ENCODE assay signal across 8 cellular contexts in the genomic region with DNA sequence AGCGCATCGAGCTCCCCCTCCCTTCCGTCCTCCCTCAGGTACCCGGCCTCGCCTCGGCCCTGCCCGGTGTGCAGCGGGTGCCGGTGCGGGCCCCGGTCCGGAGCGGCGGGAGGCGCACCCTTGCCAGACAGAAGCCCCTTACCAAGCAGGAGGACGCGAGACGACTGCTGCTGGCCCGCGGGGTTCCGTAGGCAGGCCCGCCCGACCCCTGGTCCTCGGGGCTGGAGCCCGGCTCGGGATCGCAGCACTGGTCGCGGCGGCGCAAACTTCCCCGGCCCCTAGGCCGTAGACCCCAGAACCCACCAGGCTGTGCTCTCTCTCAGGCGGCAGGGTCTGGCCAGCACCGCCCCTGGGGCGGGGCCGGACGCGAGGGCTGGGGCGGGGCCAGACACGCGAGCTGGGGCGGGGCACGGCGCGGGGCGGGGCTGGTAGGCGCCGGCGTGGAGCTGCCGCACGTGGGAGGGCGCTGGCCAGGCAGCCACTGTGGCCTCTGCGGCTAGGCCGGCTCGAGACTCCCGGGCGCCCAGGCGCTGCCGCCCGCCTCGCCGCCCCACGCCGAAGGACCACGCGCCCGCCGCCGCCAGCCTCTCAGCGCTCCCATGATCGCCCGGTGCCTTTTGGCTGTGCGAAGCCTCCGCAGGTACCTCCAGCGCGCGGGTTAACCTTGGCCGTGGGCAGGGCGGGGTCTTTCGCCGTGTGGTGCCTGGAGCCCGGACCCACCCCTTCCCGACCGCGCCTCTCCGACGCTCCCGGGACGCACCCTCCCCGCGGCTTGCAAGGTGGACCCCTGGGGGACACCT. TPM values are rescaled to one million over a fixed set of nuclear protein-coding genes. Genes with fewer than 3 reads are reported as not detected.
A peak's percentile ranks its signal among the peaks of the same experiment; 100 is the strongest.
DNase-seq lines count a peak whose midpoint lies in the region; ATAC-seq and FAIRE-seq lines count a peak whose summit lies in the region.

NLN (plus strand) TSS at position 431 of the 800 bp plus-strand sequence; CDS start at position 600, 169 bp downstream.
A gene with protein sequence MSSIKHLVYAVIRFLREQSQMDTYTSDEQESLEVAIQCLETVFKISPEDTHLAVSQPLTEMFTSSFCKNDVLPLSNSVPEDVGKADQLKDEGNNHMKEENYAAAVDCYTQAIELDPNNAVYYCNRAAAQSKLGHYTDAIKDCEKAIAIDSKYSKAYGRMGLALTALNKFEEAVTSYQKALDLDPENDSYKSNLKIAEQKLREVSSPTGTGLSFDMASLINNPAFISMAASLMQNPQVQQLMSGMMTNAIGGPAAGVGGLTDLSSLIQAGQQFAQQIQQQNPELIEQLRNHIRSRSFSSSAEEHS (minus strand): TSS at position 335 of the 800 bp plus-strand sequence. CDS start 1,302 bp downstream, outside the sequence.

- H3K36me3 Mint-ChIP-seq in activated T-helper 17 cell treated with anti-CD3 and anti-CD28 coated beads, Interleukin-2, amount 50 U/mL, for 72 hours (ENCODE audit: low read depth): no peaks in the 10 kb centered on the region
- no peaks in the 10 kb centered on the region for H3K36me3 Mint-ChIP-seq in natural killer cell treated with Interleukin-12 subunit alpha and Interleukin-12 subunit beta and Interleukin-15 and Interleukin-18, amount 100 ng/mL, for 72 hours

- H3K9me3 Mint-ChIP-seq in activated T-helper 17 cell treated with anti-CD3 and anti-CD28 coated beads, Interleukin-2, amount 50 U/mL, for 72 hours: no peaks in the 10 kb centered on the region
- no peaks in the 10 kb centered on the region for H3K9me3 Mint-ChIP-seq in natural killer cell treated with Interleukin-12 subunit alpha and Interleukin-12 subunit beta and Interleukin-15 and Interleukin-18, amount 100 ng/mL, for 72 hours

- DNase-seq in DMS114 treated with DMSO at 0.1 percent for 48 hours (lab: John Stamatoyannopoulos, UW; ENCODE audit: unreplicated experiment) (peak; percentile 15), RCC 7860 (ENCODE audit: low spot score) (peak; percentile 34), fibroblast of peridontal ligament (ENCODE audit: extremely low read depth) (peak; percentile 54)
- DNase-seq in natural killer cell treated with Interleukin-12 subunit alpha and Interleukin-12 subunit beta and Interleukin-15 and Interleukin-18, amount 100 ng/mL, for 72 hours (ENCODE audit: low spot score): peak; percentile 90
- DNase-seq in stimulated activated naive CD8-positive, alpha-beta T cell treated with anti-CD3 and anti-CD28 coated beads, Interleukin-15, Interleukin-2, amounts not matched to agents 100 U/mL and 50 U/mL, for 24 hours: peak; percentile 91

- H3K27me3 ChIP-seq in HUES64 (ENCODE audit: insufficient read depth, low read length): no peaks in the 10 kb centered on the region

- FAIRE-seq in RCC 7860 (lab: Jason Lieb, UNC): no peak

- peaks cover 15% of the 10 kb centered on the region for H3K36me3 ChIP-seq in HUES64 (ENCODE audit: insufficient read depth, low read length)

- peaks cover 9% of the 10 kb centered on the region for H3K4me1 Mint-ChIP-seq in activated T-helper 17 cell treated with anti-CD3 and anti-CD28 coated beads, Interleukin-2, amount 50 U/mL, for 72 hours
- peaks cover 14 to 15% of the 10 kb centered on the region in 2 donors for H3K4me1 Mint-ChIP-seq in natural killer cell treated with Interleukin-12 subunit alpha and Interleukin-12 subunit beta and Interleukin-15 and Interleukin-18, amount 100 ng/mL, for 72 hours (ENCODE audit: low read depth in 2 of 2)

- H3K4me1 ChIP-seq in HUES64 (ENCODE audit: insufficient read depth, low read length): peaks cover 15% of the 10 kb centered on the region

- peak within 1 kb of the TSS; percentile 68 for H3K27ac ChIP-seq in HUES64 (ENCODE audit: low read depth, low read length)

- peak within 1 kb of the TSS; percentile 80 for H3K4me3 ChIP-seq in HUES64 (ENCODE audit: low read length)

- ATAC-seq in GM21423 (IDR thresholded peaks at IDR 0.05; ENCODE audit: unreplicated experiment): peak; percentile 87
- ATAC-seq in activated T-helper 17 cell treated with anti-CD3 and anti-CD28 coated beads, Interleukin-2, amount 50 U/mL, for 72 hours (replicated peaks): peak; percentile 96
- ATAC-seq in natural killer cell treated with Interleukin-12 subunit alpha and Interleukin-12 subunit beta and Interleukin-15 and Interleukin-18, amount 100 ng/mL, for 72 hours: peak; percentile 100
- peak; percentile 98 for ATAC-seq in stimulated activated naive CD8-positive, alpha-beta T cell treated with anti-CD3 and anti-CD28 coated beads, Interleukin-15, Interleukin-2, amounts not matched to agents 100 U/mL and 50 U/mL, for 24 hours

- no peaks in the 10 kb centered on the region for H3K27me3 Mint-ChIP-seq in activated T-helper 17 cell treated with anti-CD3 and anti-CD28 coated beads, Interleukin-2, amount 50 U/mL, for 72 hours
- H3K27me3 Mint-ChIP-seq in natural killer cell treated with Interleukin-12 subunit alpha and Interleukin-12 subunit beta and Interleukin-15 and Interleukin-18, amount 100 ng/mL, for 72 hours: peaks cover 7 to 9% of the 10 kb centered on the region in 2 donors

- no peak within 1 kb of the TSS for H3K4me3 Mint-ChIP-seq in activated T-helper 17 cell treated with anti-CD3 and anti-CD28 coated beads, Interleukin-2, amount 50 U/mL, for 72 hours
- H3K4me3 Mint-ChIP-seq in natural killer cell treated with Interleukin-12 subunit alpha and Interleukin-12 subunit beta and Interleukin-15 and Interleukin-18, amount 100 ng/mL, for 72 hours: peak within 1 kb of the TSS; percentile 95

- under 1% methylated on average over 92 of the region's 92 CpGs for WGBS in HUES64

- peak within 1 kb of the TSS; percentile 92 for H3K9ac ChIP-seq in HUES64 (ENCODE audit: low read depth, low read length)

- H3K27ac Mint-ChIP-seq in activated T-helper 17 cell treated with anti-CD3 and anti-CD28 coated beads, Interleukin-2, amount 50 U/mL, for 72 hours: peak within 1 kb of the TSS; percentile 83
- H3K27ac Mint-ChIP-seq in natural killer cell treated with Interleukin-12 subunit alpha and Interleukin-12 subunit beta and Interleukin-15 and Interleukin-18, amount 100 ng/mL, for 72 hours: peak within 1 kb of the TSS; percentile 69 to 80

- no peaks in the 10 kb centered on the region for H3K9me3 ChIP-seq in HUES64 (ENCODE audit: insufficient read depth, low read depth, low read length)

RNA-seq across cellular contexts. Expression of gene NLN, which starts in this region (rescaled TPM):
- 72.1 TPM for polyA plus RNA-seq in HUES64 (2013, experiment 1 of 2)
- polyA plus RNA-seq in HUES64 (2013, experiment 2 of 2): 69.7 TPM
- 10 to 100 TPM; 13.5 to 32.2 TPM for total RNA-seq in activated T-helper 17 cell treated with anti-CD3 and anti-CD28 coated beads, Interleukin-2, amount 50 U/mL, for 72 hours
- 10 to 100 TPM in 1 of 2 donors, 1 to 10 TPM in 1; 8.7 to 39.4 TPM for total RNA-seq in natural killer cell treated with Interleukin-12 subunit alpha and Interleukin-12 subunit beta and Interleukin-15 and Interleukin-18, amount 100 ng/mL, for 72 hours

RNA-seq across cellular contexts. Expression of the second gene that starts in this region (rescaled TPM):
- polyA plus RNA-seq in HUES64 (2013, experiment 1 of 2): 5.7 TPM
- 6.0 TPM for polyA plus RNA-seq in HUES64 (2013, experiment 2 of 2)
- total RNA-seq in activated T-helper 17 cell treated with anti-CD3 and anti-CD28 coated beads, Interleukin-2, amount 50 U/mL, for 72 hours: 10 to 100 TPM; 14.9 to 18.4 TPM
- total RNA-seq in natural killer cell treated with Interleukin-12 subunit alpha and Interleukin-12 subunit beta and Interleukin-15 and Interleukin-18, amount 100 ng/mL, for 72 hours: 10 to 100 TPM in 1 of 2 donors, 1 to 10 TPM in 1; 4.1 to 10.1 TPM

Comparison
In these comparisons a context has a peak if more than half of its experiments do, and no peak if none do; other contexts are left out.
1. Peak in every context shown above with its lines: DNase-seq, ATAC-seq, H3K4me3 ChIP-seq and H3K27ac ChIP-seq.
2. DNase-seq: peak in every context shown above with its lines; median percentile 91 in stimulated activated naive CD8-positive, alpha-beta T cell treated with anti-CD3 and anti-CD28 coated beads, Interleukin-15, Interleukin-2, amounts not matched to agents 100 U/mL and 50 U/mL, for 24 hours; 90 in natural killer cell treated with Interleukin-12 subunit alpha and Interleukin-12 subunit beta and Interleukin-15 and Interleukin-18, amount 100 ng/mL, for 72 hours; 54 in fibroblast of peridontal ligament; 34 in RCC 7860; 15 in DMS114 treated with DMSO at 0.1 percent for 48 hours.